Comparison of ENCODE assay signal across 24 cellular contexts in the genomic region with DNA sequence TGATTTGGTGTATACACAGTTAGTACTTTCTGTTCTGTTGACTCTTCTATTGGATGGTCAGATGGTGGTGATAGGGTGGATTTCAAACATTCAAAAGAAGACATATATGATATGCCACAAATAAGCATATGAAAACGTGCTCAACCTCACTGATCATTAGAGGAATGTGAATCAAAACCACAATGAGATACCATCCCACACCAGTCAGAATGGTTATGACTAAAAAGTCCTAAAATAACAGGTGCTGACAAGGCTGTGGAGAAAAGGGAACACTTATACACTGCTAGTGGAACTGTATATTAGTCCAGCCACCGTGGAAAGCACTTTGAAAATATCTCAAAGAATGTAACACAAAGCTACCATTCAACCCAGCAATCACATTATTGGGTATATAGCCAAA.
A peak's percentile ranks its signal among the peaks of the same experiment; 100 is the strongest.
DNase-seq lines count a peak whose midpoint lies in the region; ATAC-seq, FAIRE-seq and TF ChIP-seq lines count a peak whose summit lies in the region.
"Had no signal": no experiment of that assay in that cellular context is flagged by ENCODE, and none has a peak within 500 bp of the region (broad histone marks: within the 10 kb centered on the region; RNA-seq: fewer than 3 reads in every experiment).

No MANE protein-coding gene starts in this region.

- no peak overlapping the region for H4K91ac ChIP-seq in IMR-90 (ENCODE audit: insufficient read depth, low read depth, low read length)

- H2BK120ac ChIP-seq in IMR-90 (ENCODE audit: low read depth, low read length): no peak overlapping the region

- no peaks in the 10 kb centered on the region for H3K9me1 ChIP-seq in IMR-90 (ENCODE audit: insufficient read depth, low read length)

- H2AFZ ChIP-seq in IMR-90 (replicated peaks; ENCODE audit: low read length, poor library complexity): no peak overlapping the region
- H2AFZ ChIP-seq: GM23248 had no signal

- H4K8ac ChIP-seq in IMR-90 (ENCODE audit: low read depth in 2 of 2, low read length in 2 of 2): no peak overlapping the region

- H3K4ac ChIP-seq in IMR-90 (ENCODE audit: low read depth, low read length): no peak overlapping the region

- H3K9me3 ChIP-seq in IMR-90 (ENCODE audit: control insufficient read depth, insufficient read depth, low read length) (no peaks in the 10 kb centered on the region), pancreas (no peaks in the 10 kb centered on the region)
- H3K9me3 ChIP-seq: BE2C, HAP-1, MG63 had no signal

- H3K9ac ChIP-seq in IMR-90 (ENCODE audit: low read depth, low read length): no peak overlapping the region
- H3K9ac ChIP-seq: GM23248 had no signal

- H3K36me3 ChIP-seq in IMR-90 (ENCODE audit: control insufficient read depth, insufficient read depth, low read length): no peaks in the 10 kb centered on the region
- no peaks in the 10 kb centered on the region for H3K36me3 ChIP-seq in bronchial epithelial cell (ENCODE audit: control insufficient read depth, insufficient read depth, low read length)
- H3K36me3 ChIP-seq in pancreas: no peaks in the 10 kb centered on the region
- H3K36me3 ChIP-seq: BE2C, HAP-1, MG63 had no signal

- H3K27ac ChIP-seq in IMR-90 (ENCODE audit: insufficient read depth, low read length) (no peak overlapping the region), pancreas (no peak overlapping the region)
- H3K27ac ChIP-seq: GM23248 had no signal

- no peak overlapping the region for H2AK5ac ChIP-seq in IMR-90 (ENCODE audit: low read depth, low read length)

- H3K4me1 ChIP-seq in IMR-90 (ENCODE audit: control insufficient read depth, insufficient read depth, low read length) (no peaks in the 10 kb centered on the region; the same call in 1 of the 2 replicates), pancreas (no peaks in the 10 kb centered on the region)
- H3K4me1 ChIP-seq: BE2C, HAP-1 had no signal

- H3K4me3 ChIP-seq in IMR-90 (ENCODE audit: insufficient read depth, low read depth, low read length): no peak overlapping the region
- no peak overlapping the region for H3K4me3 ChIP-seq in bronchial epithelial cell (ENCODE audit: low read depth, low read length)
- no peak overlapping the region for H3K4me3 ChIP-seq in pancreas
- H3K4me3 ChIP-seq: GM12878, GM23248, HAP-1, MG63 had no signal

- no peak overlapping the region for H3K18ac ChIP-seq in IMR-90 (ENCODE audit: low read depth, low read length)

- H3K27me3 ChIP-seq in IMR-90 (ENCODE audit: control insufficient read depth, insufficient read depth, low read length) (no peaks in the 10 kb centered on the region), bronchial epithelial cell (ENCODE audit: control insufficient read depth, insufficient read depth, low read length) (no peaks in the 10 kb centered on the region), pancreas (no peaks in the 10 kb centered on the region)
- H3K27me3 ChIP-seq: BE2C, MG63 had no signal

- no peak overlapping the region for H3K23ac ChIP-seq in IMR-90 (ENCODE audit: low read depth, low read length)

- no TSS peak for BruUV-seq in IMR-90 (replicated peaks; lab: Mats Ljungman, UMichigan)

- no peaks in the 10 kb centered on the region for H4K20me1 ChIP-seq in IMR-90 (ENCODE audit: insufficient read depth, low read length)

- H4K5ac ChIP-seq in IMR-90 (ENCODE audit: low read depth, low read length): no peak overlapping the region

- ATAC-seq in IMR-90 (ENCODE audit: low read depth) (no peak), pancreas (no peak)
- ATAC-seq: GM12878, Panc1, SK-N-SH treated with all-trans-retinoic acid at 6 μM for 48 hours had no signal

- H2BK15ac ChIP-seq in IMR-90 (ENCODE audit: low read depth, low read length): no peak overlapping the region

- DNase-seq in IMR-90 (peak; percentile 6), bronchial epithelial cell (ENCODE audit: low read depth) (peak; percentile 10), kidney glomerular epithelial cell (lab: John Stamatoyannopoulos, UW) (peak; percentile 13), pancreas (no peak), dedifferentiated amniotic fluid mesenchymal stem cell (ENCODE audit: extremely low spot score) (no peak), SIG-M5 treated with dmso at 0.1 percent for 504 hours (lab: John Stamatoyannopoulos, UW; ENCODE audit: unreplicated experiment) (no peak), DMS53 treated with DMSO at 0.1 percent for 48 hours (lab: John Stamatoyannopoulos, UW; ENCODE audit: unreplicated experiment) (no peak)
- DNase-seq: BE2C, DMS53, GM23248, Karpas-422, MG63, NCI-H1417, NCI-H1694 treated with DMSO at 0.1 percent for 48 hours, NCI-H2081 treated with DMSO at 0.1 percent for 48 hours, NCI-H2171 treated with DMSO at 0.1 percent for 48 hours, NCI-H524 treated with DMSO at 0.1 percent for 48 hours, NCI-H82, SIG-M5 had no signal

- H2AK9ac ChIP-seq in IMR-90 (replicated peaks; ENCODE audit: low read depth, low read length, poor library complexity): no peak overlapping the region

- no peak overlapping the region for H2BK20ac ChIP-seq in IMR-90 (ENCODE audit: low read depth, low read length)

- H3K56ac ChIP-seq in IMR-90 (ENCODE audit: extremely low read depth, insufficient read depth, low read length): no peak overlapping the region

- no peak overlapping the region for H3K14ac ChIP-seq in IMR-90 (replicated peaks; ENCODE audit: low read depth, low read length)

- intact Hi-C loops in IMR-90 (cut with micrococcal nuclease): no loop called here
- intact Hi-C loops in pancreas (cut with DNase I): no loop called here

- CTCF ChIA-PET in IMR-90 (lab: Yijun Ruan, JAX): no interaction called here

- H2BK5ac ChIP-seq in IMR-90 (ENCODE audit: low read depth, low read length, poor library complexity, severe bottlenecking): no peak overlapping the region

- in situ Hi-C loops in IMR-90 (cut with MboI; ENCODE audit: low sequenced_read_pairs): no loop called here

- POLR2A ChIA-PET in IMR-90 (lab: Charles Lee; ENCODE audit: unreplicated experiment): no interaction called here

- WGBS in IMR-90 (ENCODE audit: extremely low coverage in 2 of 2, insufficient read length in 1 of 2), 2 experiments: no CpG with 5 or more reads among the region's 2 CpGs
- WGBS in pancreas, 2 donors: 34 to 51% methylated on average over 2 of the region's 2 CpGs

- H3K4me2 ChIP-seq in IMR-90 (ENCODE audit: low read depth, low read length): no peak overlapping the region

- FAIRE-seq in bronchial epithelial cell (lab: Jason Lieb, UNC): no peak
- FAIRE-seq in pancreas (lab: Jason Lieb, UNC): no peak
- FAIRE-seq: D721Med, GM12878 had no signal

- dilution Hi-C loops in IMR-90 (cut with HindIII; ENCODE audit: low sequenced_read_pairs, unreplicated experiment): no loop called here

- no peak for TF ChIP-seq RAD21 in IMR-90 (IDR thresholded peaks at IDR 0.05; ENCODE audit: low read length)

- no peaks in the 10 kb centered on the region for H3K79me1 ChIP-seq in IMR-90 (ENCODE audit: low read depth in 1 of 2, low read length in 2 of 2)

- no peak for TF ChIP-seq POLR2A in IMR-90 (IDR thresholded peaks at IDR 0.05; ENCODE audit: low read depth, low read length)

- TF ChIP-seq CTCF in IMR-90 (conservative IDR thresholded peaks at IDR 0.05; ENCODE audit: low read depth, low read length): no peak
- no peak for TF ChIP-seq CTCF in bronchial epithelial cell (IDR thresholded peaks at IDR 0.05; ENCODE audit: insufficient read depth, low read length, severe bottlenecking)
- TF ChIP-seq CTCF in pancreas (IDR thresholded peaks at IDR 0.05): no peak

TF ChIP-seq in IMR-90, 13 proteins besides CTCF, POLR2A, EP300 and RAD21:
- TF ChIP-seq MAFK (IDR thresholded peaks at IDR 0.05; ENCODE audit: low read depth, low read length) (no peak), BHLHE40 (IDR thresholded peaks at IDR 0.05; ENCODE audit: low read depth, low read length) (peak; percentile 61; the same call in 1 of the 2 replicates), RFX5 (IDR thresholded peaks at IDR 0.05; ENCODE audit: low read depth, low read length) (no peak)
TF ChIP-seq in IMR-90: peak in this region for 1.

Comparison
In these comparisons a context has a peak if more than half of its experiments do, and no peak if none do; other contexts are left out.
1. DNase-seq: peak in IMR-90 (single experiment), bronchial epithelial cell (single experiment) and kidney glomerular epithelial cell (single experiment); none in pancreas (0 of 6), dedifferentiated amniotic fluid mesenchymal stem cell (single experiment), SIG-M5 treated with dmso at 0.1 percent for 504 hours (single experiment) and DMS53 treated with DMSO at 0.1 percent for 48 hours (single experiment).